In genomic region chr6:17599885-17600526, GRCh38 we compare ENCODE assay signal across 8 cellular contexts. TPM values are rescaled to one million over a fixed set of nuclear protein-coding genes. Genes with fewer than 3 reads are reported as not detected.
A peak's percentile ranks its signal among the peaks of the same experiment; 100 is the strongest.
DNase-seq lines count a peak whose midpoint lies in the region; ATAC-seq and TF ChIP-seq lines count a peak whose summit lies in the region.

Gene FAM8A1, plus strand, starts transcription at chr6:17600302. Its CDS starts 108 bp downstream, at chr6:17600410.

- 2 to 4% (median 2%) methylated on average over 35 to 42 of the region's 42 CpGs for WGBS in ovary, 3 donors
- 13% methylated on average over 42 of the region's 42 CpGs for WGBS in thymus

- H3K27me3 Mint-ChIP-seq in activated naive CD8-positive, alpha-beta T cell treated with anti-CD3 and anti-CD28 coated beads, Interleukin-2, amount 10 ng/mL, durations not matched to agents 7 days and 5 days, result no peaks in the 10 kb centered on the region

- TF ChIP-seq CTCF in GM12865 (IDR thresholded peaks at IDR 0.05; ENCODE audit: insufficient read depth, low read depth, low read length, missing control alignments) (peak; percentile 39), ovary (IDR thresholded peaks at IDR 0.05) (peak; percentile 63 to 91 (median 84))

- H3K36me3 ChIP-seq in ovary, result no peaks in the 10 kb centered on the region
- no peaks in the 10 kb centered on the region for H3K36me3 ChIP-seq in thymus (ENCODE audit: control insufficient read depth, insufficient read depth)

- H3K4me1 Mint-ChIP-seq in activated naive CD8-positive, alpha-beta T cell treated with anti-CD3 and anti-CD28 coated beads, Interleukin-2, amount 10 ng/mL, durations not matched to agents 7 days and 5 days, result peaks cover 24% of the 10 kb centered on the region

- no peaks in the 10 kb centered on the region for H3K27me3 ChIP-seq in ovary
- H3K27me3 ChIP-seq in thymus (ENCODE audit: control insufficient read depth, insufficient read depth), result no peaks in the 10 kb centered on the region

- peak within 1 kb of the TSS; percentile 90 for H3K4me3 ChIP-seq in GM12865 (ENCODE audit: low read depth, low read length)
- peak within 1 kb of the TSS; percentile 73 for H3K4me3 ChIP-seq in ovary
- peak within 1 kb of the TSS; percentile 91 for H3K4me3 ChIP-seq in thymus (ENCODE audit: low read length)

- peaks cover 16% of the 10 kb centered on the region for H3K36me3 Mint-ChIP-seq in activated naive CD8-positive, alpha-beta T cell treated with anti-CD3 and anti-CD28 coated beads, Interleukin-2, amount 10 ng/mL, durations not matched to agents 7 days and 5 days

- intact Hi-C loops in head of caudate nucleus (cut with DNase I), result loop anchor here (5.0 kb wide), 1 partner anchor 107 kb away; the partner anchor contains the start of gene NUP153
- intact Hi-C loops in ovary (cut with DNase I), result loop anchor here in 3 of 4 donors (5.0 to 10.0 kb wide), 4 partner anchors 105 to 395 kb away; partner anchors contain the start of gene NUP153 (in 2 of the 3)

- DNase-seq in GM12865 (ENCODE audit: low read depth) (peak; percentile 96), NCI-H1092 (lab: John Stamatoyannopoulos, UW) (peak; percentile 77), SKM-1 (lab: John Stamatoyannopoulos, UW; ENCODE audit: unreplicated experiment) (peak; percentile 75), head of caudate nucleus (peak; percentile 92 to 99 (median 98)), ovary (peak; percentile 95 to 97 (median 96))
- DNase-seq in activated naive CD8-positive, alpha-beta T cell treated with anti-CD3 and anti-CD28 coated beads, Interleukin-2, amount 10 ng/mL, durations not matched to agents 7 days and 5 days, result peak; percentile 97

- POLR2A ChIA-PET in activated naive CD8-positive, alpha-beta T cell treated with anti-CD3 and anti-CD28 coated beads, Interleukin-2, amount 10 ng/mL, durations not matched to agents 7 days and 5 days (lab: Charles Lee), result interaction anchor here (0.6 to 3.5 kb wide), 15 partner anchors 10 to 665 kb away, joined by 3 to 39 read pairs (median 4); partner anchors contain the start of genes DEK, NUP153 and TPMT

- TF ChIP-seq POLR2A in ovary (IDR thresholded peaks at IDR 0.05), result peak; percentile 83

- H3K27ac ChIP-seq in ovary (peak within 1 kb of the TSS; percentile 96 to 98), thymus (ENCODE audit: low read depth) (peak within 1 kb of the TSS; percentile 97)

- H3K9me3 ChIP-seq in ovary, result no peaks in the 10 kb centered on the region
- H3K9me3 ChIP-seq in thymus (ENCODE audit: control insufficient read depth), result no peaks in the 10 kb centered on the region

- H3K4me1 ChIP-seq in ovary (ENCODE audit: insufficient read depth) (peaks cover 4% of the 10 kb centered on the region), thymus (ENCODE audit: control insufficient read depth, insufficient read depth, low read length) (peaks cover 5% of the 10 kb centered on the region)

- H3K9me3 Mint-ChIP-seq in activated naive CD8-positive, alpha-beta T cell treated with anti-CD3 and anti-CD28 coated beads, Interleukin-2, amount 10 ng/mL, durations not matched to agents 7 days and 5 days, result no peaks in the 10 kb centered on the region

- peak; percentile 90 for ATAC-seq in HG02610 (IDR thresholded peaks at IDR 0.05; ENCODE audit: unreplicated experiment)
- peak; percentile 88 for ATAC-seq in activated naive CD8-positive, alpha-beta T cell treated with anti-CD3 and anti-CD28 coated beads, Interleukin-2, amount 10 ng/mL, durations not matched to agents 7 days and 5 days (ENCODE audit: low read depth)

- no peak for TF ChIP-seq EP300 in ovary (IDR thresholded peaks at IDR 0.05)

- H3K4me3 Mint-ChIP-seq in activated naive CD8-positive, alpha-beta T cell treated with anti-CD3 and anti-CD28 coated beads, Interleukin-2, amount 10 ng/mL, durations not matched to agents 7 days and 5 days, result peak within 1 kb of the TSS; percentile 96

- H3K27ac Mint-ChIP-seq in activated naive CD8-positive, alpha-beta T cell treated with anti-CD3 and anti-CD28 coated beads, Interleukin-2, amount 10 ng/mL, durations not matched to agents 7 days and 5 days, result peak within 1 kb of the TSS; percentile 95

RNA-seq across cellular contexts. Expression of gene FAM8A1, which starts in this region (rescaled TPM):
- 10 to 100 TPM; 14.2 to 14.9 TPM for total RNA-seq in activated naive CD8-positive, alpha-beta T cell treated with anti-CD3 and anti-CD28 coated beads, Interleukin-2, amount 10 ng/mL, durations not matched to agents 7 days and 5 days
- total RNA-seq in ovary, result 10 to 100 TPM; 26.4 to 39.7 (median 31.0) TPM
- polyA plus RNA-seq in ovary (10 to 100 TPM; 25.4 to 31.2 TPM), thymus (15.7 TPM)

Comparison
In these comparisons a context has a peak if more than half of its experiments do, and no peak if none do; other contexts are left out.
1. Peak in every context shown above with its lines: DNase-seq, ATAC-seq, H3K4me3 ChIP-seq and H3K27ac ChIP-seq.